ENCODE assay signal across 8 cellular contexts in the genomic region with DNA sequence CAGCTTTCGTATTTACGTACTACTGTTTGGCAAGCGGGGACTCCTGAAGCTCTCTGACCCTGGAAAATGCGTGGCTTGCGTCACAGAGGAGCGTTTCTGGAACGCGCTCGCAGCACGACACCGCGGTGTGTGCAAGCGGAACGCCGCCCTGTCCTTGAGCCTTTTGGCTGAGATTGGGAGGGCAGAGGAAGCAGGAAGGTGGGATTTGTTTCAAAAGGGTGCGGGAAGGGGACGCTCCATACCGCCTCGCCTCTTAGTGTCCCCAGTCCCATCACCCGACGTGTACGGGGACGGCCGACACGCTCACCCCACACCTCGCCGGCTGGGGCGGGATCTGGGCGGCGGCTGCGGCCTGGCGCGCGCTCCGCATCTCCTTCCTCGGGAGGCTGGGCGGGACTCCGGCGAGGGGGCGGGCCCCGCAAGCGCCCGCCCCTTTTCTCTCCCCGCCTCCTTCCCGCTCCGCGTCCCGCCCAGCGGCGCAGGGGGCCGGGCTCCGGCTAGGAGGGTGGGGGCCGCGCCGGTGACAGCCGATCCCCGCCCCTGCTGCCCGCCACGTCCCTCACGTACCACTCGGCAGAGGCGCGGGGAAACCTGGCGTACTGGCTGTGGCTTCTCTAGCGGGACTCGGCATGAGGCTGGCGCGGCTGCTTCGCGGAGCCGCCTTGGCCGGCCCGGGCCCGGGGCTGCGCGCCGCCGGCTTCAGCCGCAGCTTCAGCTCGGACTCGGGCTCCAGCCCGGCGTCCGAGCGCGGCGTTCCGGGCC. TPM values are rescaled to one million over a fixed set of nuclear protein-coding genes. Genes with fewer than 3 reads are reported as not detected.
DNase-seq lines count a peak whose midpoint lies in the region; ATAC-seq lines count a peak whose summit lies in the region.

Gene PDK1, plus strand, starts transcription at position 569 of the 762 bp plus-strand sequence. Its CDS starts 61 bp downstream, at position 630.

- no peaks in the 10 kb centered on the region for H3K9me3 ChIP-seq in CD8-positive, alpha-beta memory T cell (ENCODE audit: low read length)

- H3K9me3 Mint-ChIP-seq in CD8-positive, alpha-beta memory T cell = no peaks in the 10 kb centered on the region
- no peaks in the 10 kb centered on the region for H3K9me3 Mint-ChIP-seq in memory B cell

- DNase-seq in CD8-positive, alpha-beta memory T cell = peak; percentile 86 to 94 (median 90)
- DNase-seq in HPDE6-E6E7 (ENCODE audit: extremely low spot score) = peak; percentile 80
- DNase-seq in NK-92 (lab: John Stamatoyannopoulos, UW; ENCODE audit: unreplicated experiment) = peak; percentile 62
- DNase-seq in activated CD8-positive, alpha-beta memory T cell treated with anti-CD3 and anti-CD28 coated beads for 24 hours = peak; percentile 95
- DNase-seq in effector CD8-positive, alpha-beta T cell (lab: John Stamatoyannopoulos, UW) = peak; percentile 86
- peak; percentile 92 for DNase-seq in memory B cell (ENCODE audit: low spot score in 2 of 2)
- peak; percentile 78 for DNase-seq in stimulated activated CD8-positive, alpha-beta memory T cell treated with anti-CD3 and anti-CD28 coated beads, Interleukin-12 subunit alpha, Interleukin-12 subunit beta, amount 100 ng/mL, for 24 hours (ENCODE audit: extremely low read depth)

- POLR2A ChIA-PET in CD8-positive, alpha-beta memory T cell (lab: Charles Lee) = no interaction called here

- H3K4me3 ChIP-seq in CD8-positive, alpha-beta memory T cell (ENCODE audit: low read length) = peak within 1 kb of the TSS; percentile 88

- H3K27me3 Mint-ChIP-seq in CD8-positive, alpha-beta memory T cell = no peaks in the 10 kb centered on the region
- no peaks in the 10 kb centered on the region for H3K27me3 Mint-ChIP-seq in memory B cell

- CTCF ChIA-PET in CD8-positive, alpha-beta memory T cell (lab: Charles Lee) = interaction anchor here (0.9 to 1.0 kb wide), 2 partner anchors 94 kb away, joined by 3 to 4 read pairs; no protein-coding TSS in a partner anchor

- ATAC-seq in GM19467 (IDR thresholded peaks at IDR 0.05; ENCODE audit: unreplicated experiment) = peak; percentile 86
- ATAC-seq in memory B cell (ENCODE audit: low read depth) = peak; percentile 87

- no peaks in the 10 kb centered on the region for H3K36me3 ChIP-seq in CD8-positive, alpha-beta memory T cell (ENCODE audit: insufficient read depth, low read length)

- H3K4me1 Mint-ChIP-seq in CD8-positive, alpha-beta memory T cell = peaks cover 23 to 38% (median 36%) of the 10 kb centered on the region in 3 donors
- peaks cover 22% of the 10 kb centered on the region for H3K4me1 Mint-ChIP-seq in memory B cell

- H3K27me3 ChIP-seq in CD8-positive, alpha-beta memory T cell (ENCODE audit: insufficient read depth, low read length, poor library complexity, severe bottlenecking) = no peaks in the 10 kb centered on the region

- peak within 1 kb of the TSS; percentile 81 for H3K27ac ChIP-seq in CD8-positive, alpha-beta memory T cell (ENCODE audit: low read depth, low read length)

- H3K27ac Mint-ChIP-seq in CD8-positive, alpha-beta memory T cell = peak within 1 kb of the TSS; percentile 64 to 97 (median 92)
- H3K27ac Mint-ChIP-seq in memory B cell = peak within 1 kb of the TSS; percentile 99

- H3K4me3 Mint-ChIP-seq in CD8-positive, alpha-beta memory T cell = peak within 1 kb of the TSS; percentile 91 to 98 (median 96)
- H3K4me3 Mint-ChIP-seq in memory B cell = peak within 1 kb of the TSS; percentile 99

- peaks cover 44% of the 10 kb centered on the region for H3K4me1 ChIP-seq in CD8-positive, alpha-beta memory T cell (ENCODE audit: insufficient read depth, low read length)

- peaks cover 0 to 13% (median 0%) of the 10 kb centered on the region in 3 donors for H3K36me3 Mint-ChIP-seq in CD8-positive, alpha-beta memory T cell
- no peaks in the 10 kb centered on the region for H3K36me3 Mint-ChIP-seq in memory B cell

RNA-seq across cellular contexts. Expression of gene PDK1, which starts in this region (rescaled TPM):
- total RNA-seq in CD8-positive, alpha-beta memory T cell = 10 to 100 TPM; 15.5 TPM
- polyA plus RNA-seq in CD8-positive, alpha-beta memory T cell = 12.6 TPM

Comparison
In these comparisons a context has a peak if more than half of its experiments do, and no peak if none do; other contexts are left out.
1. Peak in every context shown above with its lines: DNase-seq, ATAC-seq, H3K4me3 ChIP-seq and H3K27ac ChIP-seq.